ENCODE assay signal across 23 cellular contexts in genomic region chr2:82282111-82282882, GRCh38.
DNase-seq lines count a peak whose midpoint lies in the region; ATAC-seq, FAIRE-seq and TF ChIP-seq lines count a peak whose summit lies in the region.
"Had no signal": no experiment of that assay in that cellular context is flagged by ENCODE, and none has a peak within 500 bp of the region (broad histone marks: within the 10 kb centered on the region; RNA-seq: fewer than 3 reads in every experiment).

No MANE protein-coding gene starts in this region.

- no peak overlapping the region for H3K4me3 ChIP-seq in kidney (ENCODE audit: low read length in 2 of 2)
- H3K4me3 ChIP-seq in testis: peak overlapping the region in 1 of 2 donors; percentile 3
- H3K4me3 ChIP-seq: ascending aorta, vagina had no signal

- no peaks in the 10 kb centered on the region for H3K36me3 Mint-ChIP-seq in WTC11
- H3K36me3 Mint-ChIP-seq: activated naive CD4-positive, alpha-beta T cell treated with anti-CD3 and anti-CD28 coated beads, Interleukin-2, amount 10 ng/mL, durations not matched to agents 7 days and 5 days had no signal

- DNase-seq in NCI-H82 (lab: John Stamatoyannopoulos, UW): peak; percentile 39
- no peak for DNase-seq in NCI-H82 treated with DMSO at 0.1 percent for 48 hours (lab: John Stamatoyannopoulos, UW; ENCODE audit: unreplicated experiment)
- DNase-seq in WTC11 (ENCODE audit: low spot score): peak; percentile 69
- peak; percentile 52 for DNase-seq in kidney
- DNase-seq in testis: peak; percentile 32
- no peak for DNase-seq in activated T-cell treated with anti-CD3 and anti-CD28 coated beads, Interleukin-2, amount 50 U/mL, for 48 hours
- DNase-seq: activated CD4-positive, CD25-positive, alpha-beta regulatory T cell; activated CD8-positive, alpha-beta T cell treated with anti-CD3 and anti-CD28 coated beads, Interleukin-2, amount 10 ng/mL, durations not matched to agents 7 days and 5 days; activated naive CD4-positive, alpha-beta T cell treated with anti-CD3 and anti-CD28 coated beads, Interleukin-2, amount 10 ng/mL, durations not matched to agents 7 days and 5 days; activated T-cell treated with anti-CD3 and anti-CD28 coated beads, Interleukin-2, amount 50 U/mL, for 24 hours; BE2C; effector memory CD8-positive, alpha-beta T cell; GDM1; NCI-H1930; NCI-H510A treated with DMSO at 0.1 percent for 48 hours; SHP77 treated with DMSO at 0.1 percent for 48 hours; T-helper 2 cell had no signal

- H3K27ac Mint-ChIP-seq in WTC11: no peak overlapping the region
- H3K27ac Mint-ChIP-seq: activated CD8-positive, alpha-beta T cell treated with anti-CD3 and anti-CD28 coated beads, Interleukin-2, amount 10 ng/mL, durations not matched to agents 7 days and 5 days; activated naive CD4-positive, alpha-beta T cell treated with anti-CD3 and anti-CD28 coated beads, Interleukin-2, amount 10 ng/mL, durations not matched to agents 7 days and 5 days; activated T-cell treated with anti-CD3 and anti-CD28 coated beads, Interleukin-2, amount 50 U/mL, for 24 hours; effector memory CD8-positive, alpha-beta T cell had no signal

- H3K9me3 ChIP-seq in kidney (ENCODE audit: control insufficient read depth in 1 of 2, low read length in 2 of 2): no peaks in the 10 kb centered on the region
- H3K9me3 ChIP-seq in testis: no peaks in the 10 kb centered on the region
- H3K9me3 ChIP-seq: ascending aorta, BE2C, vagina had no signal

- CTCF ChIA-PET in WTC11 (lab: Charles Lee): interaction anchor here (0.7 to 1.0 kb wide), 2 partner anchors 22 to 24 kb away, joined by 3 read pairs; no protein-coding TSS in a partner anchor

- no peak overlapping the region for H3K4me3 Mint-ChIP-seq in WTC11
- H3K4me3 Mint-ChIP-seq: activated CD8-positive, alpha-beta T cell treated with anti-CD3 and anti-CD28 coated beads, Interleukin-2, amount 10 ng/mL, durations not matched to agents 7 days and 5 days; activated naive CD4-positive, alpha-beta T cell treated with anti-CD3 and anti-CD28 coated beads, Interleukin-2, amount 10 ng/mL, durations not matched to agents 7 days and 5 days; activated T-cell treated with anti-CD3 and anti-CD28 coated beads, Interleukin-2, amount 50 U/mL, for 24 hours; effector memory CD8-positive, alpha-beta T cell had no signal

- no peaks in the 10 kb centered on the region for H3K36me3 ChIP-seq in kidney (ENCODE audit: control insufficient read depth in 1 of 2, insufficient read depth in 2 of 2, low read length in 2 of 2)
- H3K36me3 ChIP-seq in testis (ENCODE audit: low read depth, missing control alignments): no peaks in the 10 kb centered on the region
- H3K36me3 ChIP-seq: ascending aorta, BE2C, vagina had no signal

- peaks cover 22% of the 10 kb centered on the region for H3K4me1 Mint-ChIP-seq in WTC11
- H3K4me1 Mint-ChIP-seq: activated naive CD4-positive, alpha-beta T cell treated with anti-CD3 and anti-CD28 coated beads, Interleukin-2, amount 10 ng/mL, durations not matched to agents 7 days and 5 days had no signal

- TF ChIP-seq POLR2A in testis (IDR thresholded peaks at IDR 0.05): no peak

- intact Hi-C loops in kidney (cut with DNase I): no loop called here
- intact Hi-C loops in testis (cut with DNase I; ENCODE audit: low total_unique reads): no loop called here

- H3K9me3 Mint-ChIP-seq in WTC11: no peaks in the 10 kb centered on the region

- H3K27me3 Mint-ChIP-seq in WTC11 (ENCODE audit: low read depth): no peaks in the 10 kb centered on the region
- H3K27me3 Mint-ChIP-seq: activated naive CD4-positive, alpha-beta T cell treated with anti-CD3 and anti-CD28 coated beads, Interleukin-2, amount 10 ng/mL, durations not matched to agents 7 days and 5 days; activated T-cell treated with anti-CD3 and anti-CD28 coated beads, Interleukin-2, amount 50 U/mL, for 24 hours; effector memory CD8-positive, alpha-beta T cell had no signal

- H3K9ac ChIP-seq in kidney (ENCODE audit: low read length in 2 of 2): no peak overlapping the region

- ATAC-seq in WTC11: peak; percentile 90
- ATAC-seq in GM18502 (IDR thresholded peaks at IDR 0.05; ENCODE audit: poor library complexity, unreplicated experiment): no peak
- ATAC-seq in GM18498 (IDR thresholded peaks at IDR 0.05; ENCODE audit: unreplicated experiment): no peak
- ATAC-seq: activated CD8-positive, alpha-beta T cell treated with anti-CD3 and anti-CD28 coated beads, Interleukin-2, amount 10 ng/mL, durations not matched to agents 7 days and 5 days; effector memory CD8-positive, alpha-beta T cell had no signal

- H3K27ac ChIP-seq in kidney (ENCODE audit: low read depth in 2 of 2, low read length in 2 of 2) (no peak overlapping the region), testis (no peak overlapping the region)
- H3K27ac ChIP-seq: ascending aorta, vagina had no signal

- WGBS in testis, 2 donors: 43 to 62% methylated on average over 13 to 16 of the region's 16 CpGs

- H3K4me1 ChIP-seq in kidney (ENCODE audit: control insufficient read depth in 1 of 2, insufficient read depth in 1 of 2, low read depth in 1 of 2, low read length in 2 of 2): no peaks in the 10 kb centered on the region
- no peaks in the 10 kb centered on the region for H3K4me1 ChIP-seq in testis
- H3K4me1 ChIP-seq: ascending aorta, BE2C, vagina had no signal

- POLR2A ChIA-PET in WTC11 (lab: Charles Lee): no interaction called here

- no peak for FAIRE-seq in kidney (lab: Jason Lieb, UNC)
- FAIRE-seq: A204.1, keratinocyte had no signal

- no peaks in the 10 kb centered on the region for H3K27me3 ChIP-seq in testis
- H3K27me3 ChIP-seq: ascending aorta, BE2C, vagina had no signal

- TF ChIP-seq CTCF in WTC11 (IDR thresholded peaks at IDR 0.05): peak; percentile 29; the same call in 1 of the 2 replicates
- no peak for TF ChIP-seq CTCF in kidney (IDR thresholded peaks at IDR 0.05; ENCODE audit: borderline replicate concordance, extremely low read depth, insufficient read depth)
- no peak for TF ChIP-seq CTCF in testis (IDR thresholded peaks at IDR 0.05)

TF ChIP-seq in WTC11, 78 proteins besides CTCF, POLR2A, EP300 and RAD21 (continues in another document):
- TF ChIP-seq CREB1 (CRISPR knock-in tag; IDR thresholded peaks at IDR 0.05) (no peak), ZNF281 (CRISPR knock-in tag; IDR thresholded peaks at IDR 0.05) (no peak), NR2C2 (CRISPR knock-in tag; IDR thresholded peaks at IDR 0.05) (no peak), ZBTB21 (CRISPR knock-in tag; IDR thresholded peaks at IDR 0.05; ENCODE audit: borderline replicate concordance) (no peak), ARID4B (CRISPR knock-in tag; IDR thresholded peaks at IDR 0.05; ENCODE audit: borderline replicate concordance) (no peak), SMAD3 (CRISPR knock-in tag; IDR thresholded peaks at IDR 0.05; ENCODE audit: borderline replicate concordance) (no peak), NFYB (CRISPR knock-in tag; conservative IDR thresholded peaks at IDR 0.05; ENCODE audit: low read depth) (no peak)

Comparison
In these comparisons a context has a peak if more than half of its experiments do, and no peak if none do; other contexts are left out.
1. DNase-seq: peak in NCI-H82 (single experiment), WTC11 (single experiment), kidney (single experiment) and testis (single experiment); none in NCI-H82 treated with DMSO at 0.1 percent for 48 hours (single experiment) and activated T-cell treated with anti-CD3 and anti-CD28 coated beads, Interleukin-2, amount 50 U/mL, for 48 hours (0 of 2).